ENCODE assay signal across 30 cellular contexts in the genomic region with DNA sequence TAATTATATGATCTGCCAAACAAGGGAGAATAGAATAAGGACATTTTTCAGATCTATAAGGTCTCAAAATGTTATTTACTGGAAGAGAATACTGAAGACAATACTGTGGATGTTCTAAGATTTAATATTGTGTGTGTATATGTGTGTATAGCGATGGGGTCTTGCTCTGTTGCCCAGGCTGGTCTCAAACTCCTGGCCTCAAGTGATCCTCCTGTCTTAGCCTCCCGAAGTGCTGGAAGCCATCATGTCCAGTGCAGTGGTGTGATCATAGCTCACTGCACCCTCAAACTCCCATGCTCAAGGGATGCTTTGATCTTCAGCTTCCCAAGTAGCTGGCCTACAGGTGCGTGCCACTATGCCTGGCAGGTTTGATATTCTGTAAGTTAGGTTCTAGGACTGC.
"Had no signal": no experiment of that assay in that cellular context is flagged by ENCODE, and none has a peak within 500 bp of the region (broad histone marks: within the 10 kb centered on the region; RNA-seq: fewer than 3 reads in every experiment).

No MANE protein-coding gene starts in this region.

- H3K4me3 Mint-ChIP-seq: immature natural killer cell; naive thymus-derived CD8-positive, alpha-beta T cell; nephron; neural crest cell; stimulated activated effector memory CD8-positive, alpha-beta T cell treated with anti-CD3 and anti-CD28 coated beads, Interleukin-12 subunit alpha, Interleukin-12 subunit beta, amount 100 ng/mL, for 72 hours; stimulated activated naive CD8-positive, alpha-beta T cell treated with anti-CD3 and anti-CD28 coated beads, Interleukin-15, Interleukin-2, amounts not matched to agents 100 ng/mL and 50 ng/mL, for 24 hours had no signal

- H3K27me3 ChIP-seq: left lung, pancreas, sigmoid colon, spleen, suprapubic skin, tibial artery, upper lobe of right lung had no signal

- FAIRE-seq: islet of Langerhans, kidney, pancreas, small intestine, urothelium cell line had no signal

- H3K4me1 Mint-ChIP-seq: nephron, neural crest cell had no signal

- H3K36me3 ChIP-seq: pancreas, prostate gland had no signal

- H3K27me3 Mint-ChIP-seq: naive thymus-derived CD8-positive, alpha-beta T cell; stimulated activated naive CD8-positive, alpha-beta T cell treated with anti-CD3 and anti-CD28 coated beads, Interleukin-15, Interleukin-2, amounts not matched to agents 100 ng/mL and 50 ng/mL, for 24 hours had no signal

- H3K9me3 Mint-ChIP-seq: immature natural killer cell; naive thymus-derived CD8-positive, alpha-beta T cell; nephron; neural crest cell; stimulated activated effector memory CD8-positive, alpha-beta T cell treated with anti-CD3 and anti-CD28 coated beads, Interleukin-12 subunit alpha, Interleukin-12 subunit beta, amount 100 ng/mL, for 72 hours; stimulated activated naive CD8-positive, alpha-beta T cell treated with anti-CD3 and anti-CD28 coated beads, Interleukin-15, Interleukin-2, amounts not matched to agents 100 ng/mL and 50 ng/mL, for 24 hours had no signal

- ATAC-seq: left colon; left lung; lower lobe of right lung; naive thymus-derived CD8-positive, alpha-beta T cell; pancreas; right cardiac atrium; stimulated activated effector memory CD8-positive, alpha-beta T cell treated with anti-CD3 and anti-CD28 coated beads, Interleukin-12 subunit alpha, Interleukin-12 subunit beta, amount 100 ng/mL, for 72 hours; upper lobe of right lung had no signal

- H3K27ac ChIP-seq: left lung, lower lobe of right lung, pancreas, prostate gland, sigmoid colon, spleen, suprapubic skin, thoracic aorta, tibial artery, upper lobe of right lung had no signal

- H3K4me1 ChIP-seq: left lung, lower lobe of right lung, prostate gland, sigmoid colon, tibial artery, upper lobe of right lung had no signal

- DNase-seq: immature natural killer cell; kidney; left colon; left lung; lower lobe of right lung; mammary epithelial cell; mesenchymal stem cell; naive thymus-derived CD8-positive, alpha-beta T cell; nucleus accumbens; pancreas; posterior cingulate gyrus; retina; right cardiac atrium; sigmoid colon; small intestine; spleen; stimulated activated CD4-positive, alpha-beta T cell treated with anti-CD3 and anti-CD28 coated beads, Interleukin-4, amount 100 ng/mL, for 24 hours; stimulated activated naive CD4-positive, alpha-beta T cell; tibial artery; trophoblast cell; upper lobe of right lung had no signal

- H3K4me3 ChIP-seq: left lung, lower lobe of right lung, pancreas, prostate gland, sigmoid colon, spleen, suprapubic skin, thoracic aorta, tibial artery, upper lobe of right lung had no signal

- H3K9me3 ChIP-seq: left lung, lower lobe of right lung, pancreas, prostate gland, sigmoid colon, spleen, suprapubic skin, thoracic aorta, tibial artery, upper lobe of right lung had no signal

- H3K27ac Mint-ChIP-seq: immature natural killer cell; nephron; stimulated activated effector memory CD8-positive, alpha-beta T cell treated with anti-CD3 and anti-CD28 coated beads, Interleukin-12 subunit alpha, Interleukin-12 subunit beta, amount 100 ng/mL, for 72 hours; stimulated activated naive CD8-positive, alpha-beta T cell treated with anti-CD3 and anti-CD28 coated beads, Interleukin-15, Interleukin-2, amounts not matched to agents 100 ng/mL and 50 ng/mL, for 24 hours had no signal
